9 cellular contexts compared by ENCODE assay signal in genomic region chr7:104643587-104644217, GRCh38.
A peak's percentile ranks its signal among the peaks of the same experiment; 100 is the strongest.
DNase-seq lines count a peak whose midpoint lies in the region; ATAC-seq and TF ChIP-seq lines count a peak whose summit lies in the region.
"Had no signal": no experiment of that assay in that cellular context is flagged by ENCODE, and none has a peak within 500 bp of the region (broad histone marks: within the 10 kb centered on the region; RNA-seq: fewer than 3 reads in every experiment).

No MANE protein-coding gene starts in this region.

- TF ChIP-seq POLR2A in prostate gland (IDR thresholded peaks at IDR 0.05) = no peak

- no peaks in the 10 kb centered on the region for H3K79me2 ChIP-seq in MM.1S (ENCODE audit: low read length)

- H3K27me3 ChIP-seq in MM.1S (replicated peaks; ENCODE audit: insufficient read depth, low read length) (no peaks in the 10 kb centered on the region), prostate gland (replicated peaks; ENCODE audit: insufficient read depth) (no peaks in the 10 kb centered on the region)

- DNase-seq in SHP77 (lab: John Stamatoyannopoulos, UW) = peak; percentile 0 to 1
- no peak for DNase-seq in SHP77 treated with DMSO at 0.1 percent for 48 hours (lab: John Stamatoyannopoulos, UW)
- peak; percentile 23 for DNase-seq in MM.1S
- peak; percentile 57 for DNase-seq in dermis blood vessel endothelial cell
- no peak for DNase-seq in prostate gland (ENCODE audit: low spot score)
- DNase-seq in NCI-H345 treated with DMSO at 0.1 percent for 48 hours (lab: John Stamatoyannopoulos, UW; ENCODE audit: unreplicated experiment) = no peak
- DNase-seq: activated B cell treated with CpG ODN at 0.5 μM for 24 hours had no signal

- TF ChIP-seq CTCF in MM.1S (IDR thresholded peaks at IDR 0.05; ENCODE audit: low read length) (peak; percentile 59), prostate gland (IDR thresholded peaks at IDR 0.05) (peak in 3 of 4 experiments; percentile 12 to 30 (median 25))

- H4K20me1 ChIP-seq in MM.1S (ENCODE audit: insufficient read depth, low read length) = no peaks in the 10 kb centered on the region

- H3K4me1 ChIP-seq in MM.1S (ENCODE audit: low read length) (no peaks in the 10 kb centered on the region), prostate gland (replicated peaks) (no peaks in the 10 kb centered on the region)

- H3K4me3 ChIP-seq in MM.1S (ENCODE audit: low read length) = no peak overlapping the region
- no peak overlapping the region for H3K4me3 ChIP-seq in prostate gland

- H3K36me3 ChIP-seq in MM.1S (replicated peaks; ENCODE audit: insufficient read depth, low read length) = no peaks in the 10 kb centered on the region
- no peaks in the 10 kb centered on the region for H3K36me3 ChIP-seq in prostate gland

- no peak overlapping the region for H3K27ac ChIP-seq in MM.1S (ENCODE audit: low read length)
- H3K27ac ChIP-seq in prostate gland = no peak overlapping the region

- intact Hi-C loops in prostate gland (cut with DNase I) = no loop called here

- H3K4me2 ChIP-seq in MM.1S (ENCODE audit: low read depth, low read length) = no peak overlapping the region

- ATAC-seq in GM21717 (IDR thresholded peaks at IDR 0.05; ENCODE audit: unreplicated experiment) (no peak), GM19397 (IDR thresholded peaks at IDR 0.05; ENCODE audit: unreplicated experiment) (no peak)

- no peak overlapping the region for H2AFZ ChIP-seq in MM.1S (ENCODE audit: low read length)

- H3K9me2 ChIP-seq in MM.1S (replicated peaks; ENCODE audit: insufficient read depth, low read length) = no peaks in the 10 kb centered on the region

- 56% methylated on average over 5 of the region's 5 CpGs for WGBS in prostate gland

- H3K9me3 ChIP-seq in MM.1S (replicated peaks; ENCODE audit: insufficient read depth, low read length) (no peaks in the 10 kb centered on the region), prostate gland (no peaks in the 10 kb centered on the region)

- no peaks in the 10 kb centered on the region for H3F3A ChIP-seq in MM.1S (ENCODE audit: insufficient read depth, low read length)

- no peak overlapping the region for H3K9ac ChIP-seq in MM.1S (ENCODE audit: low read length)

Comparison
In these comparisons a context has a peak if more than half of its experiments do, and no peak if none do; other contexts are left out.
1. DNase-seq: peak in SHP77 (2 of 2), MM.1S (single experiment) and dermis blood vessel endothelial cell (single experiment); none in SHP77 treated with DMSO at 0.1 percent for 48 hours (single experiment), prostate gland (single experiment) and NCI-H345 treated with DMSO at 0.1 percent for 48 hours (single experiment).